ENCODE assay signal across 8 cellular contexts in the genomic region with DNA sequence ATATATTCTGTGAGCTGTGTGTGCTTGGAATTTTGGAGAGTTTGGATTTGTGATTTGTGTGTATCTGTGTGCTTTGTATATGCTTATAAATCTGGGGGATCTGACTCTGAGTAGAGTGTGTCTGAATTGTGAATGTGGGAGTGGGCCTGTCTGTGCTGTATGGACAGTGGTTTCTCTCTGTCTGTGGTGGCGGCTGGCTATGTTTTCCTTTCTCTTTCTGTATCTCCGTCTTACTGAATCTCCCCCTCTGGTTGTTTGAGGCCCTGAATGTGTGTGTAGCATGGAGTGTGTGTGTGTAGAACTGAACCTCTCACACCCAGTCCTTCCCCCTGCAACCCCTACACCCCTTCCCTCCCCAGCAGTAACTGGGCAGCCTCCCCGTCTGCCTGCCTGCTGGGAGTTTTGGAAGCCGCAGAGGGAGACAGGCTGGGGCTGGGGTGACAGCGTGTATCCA. TPM values are rescaled to one million over a fixed set of nuclear protein-coding genes. Genes with fewer than 3 reads are reported as not detected.
DNase-seq lines count a peak whose midpoint lies in the region; ATAC-seq and TF ChIP-seq lines count a peak whose summit lies in the region.

No MANE protein-coding gene starts in this region.

- H3K27ac ChIP-seq in mesodermal cell (ENCODE audit: low read depth, low read length, severe bottlenecking) = peak overlapping the region; percentile 87
- no peak overlapping the region for H3K27ac ChIP-seq in CD4-positive, alpha-beta memory T cell (ENCODE audit: low read depth, low read length)

- CTCF ChIA-PET in CD4-positive, alpha-beta memory T cell (lab: Charles Lee; ENCODE audit: partially characterized antibody) = no interaction called here

- in situ Hi-C loops in astrocyte of the cerebellum (cut with HindIII; ENCODE audit: low sequenced_read_pairs) = no loop called here

- H3K27me3 Mint-ChIP-seq in CD4-positive, alpha-beta memory T cell = peaks cover 33 to 40% of the 10 kb centered on the region in 2 donors

- ATAC-seq in GM18517 (IDR thresholded peaks at IDR 0.05; ENCODE audit: unreplicated experiment) (peak; percentile 41), HG02973 (IDR thresholded peaks at IDR 0.05; ENCODE audit: unreplicated experiment) (peak; percentile 30)

- TF ChIP-seq CTCF in astrocyte of the cerebellum (IDR thresholded peaks at IDR 0.05; ENCODE audit: low read depth, low read length, missing control alignments) = no peak

- H3K4me3 Mint-ChIP-seq in CD4-positive, alpha-beta memory T cell = peak overlapping the region in 1 of 8 donors; percentile 37

- peaks cover 64% of the 10 kb centered on the region for H3K4me1 ChIP-seq in mesodermal cell (ENCODE audit: control insufficient read depth, insufficient read depth, low read length, poor library complexity, severe bottlenecking)
- peaks cover 30% of the 10 kb centered on the region for H3K4me1 ChIP-seq in CD4-positive, alpha-beta memory T cell (ENCODE audit: insufficient read depth, low read length)

- intact Hi-C loops in CD4-positive, alpha-beta memory T cell (cut with micrococcal nuclease) = no loop called here

- H3K36me3 ChIP-seq in mesodermal cell (ENCODE audit: control insufficient read depth, insufficient read depth, low read length) = peaks cover 18% of the 10 kb centered on the region
- no peaks in the 10 kb centered on the region for H3K36me3 ChIP-seq in CD4-positive, alpha-beta memory T cell (ENCODE audit: insufficient read depth, low read length)

- H3K36me3 Mint-ChIP-seq in CD4-positive, alpha-beta memory T cell = no peaks in the 10 kb centered on the region

- H3K27me3 ChIP-seq in CD4-positive, alpha-beta memory T cell (ENCODE audit: insufficient read depth, low read length) = peaks cover 30% of the 10 kb centered on the region

- peak overlapping the region in 2 of 7 donors; percentile 1 to 2 for H3K27ac Mint-ChIP-seq in CD4-positive, alpha-beta memory T cell

- 20 to 100% methylated on average over 1 of the region's 5 CpGs for WGBS in mesodermal cell (ENCODE audit: insufficient coverage in 2 of 2), 2 experiments

- DNase-seq in astrocyte of the cerebellum (ENCODE audit: low read depth) (no peak), SW480 (ENCODE audit: low spot score) (no peak), hippocampal formation (lab: John Stamatoyannopoulos, UW) (no peak), midbrain (lab: John Stamatoyannopoulos, UW) (no peak)
- no peak for DNase-seq in CD4-positive, alpha-beta memory T cell

- POLR2A ChIA-PET in CD4-positive, alpha-beta memory T cell (lab: Charles Lee; ENCODE audit: partially characterized antibody) = no interaction called here

- peaks cover 10 to 36% (median 16%) of the 10 kb centered on the region in 4 donors for H3K4me1 Mint-ChIP-seq in CD4-positive, alpha-beta memory T cell

- peaks cover 0 to 2% (median 0%) of the 10 kb centered on the region in 8 donors for H3K9me3 Mint-ChIP-seq in CD4-positive, alpha-beta memory T cell

- H3K9me3 ChIP-seq in mesodermal cell (ENCODE audit: control insufficient read depth, low read length) = no peaks in the 10 kb centered on the region
- no peaks in the 10 kb centered on the region for H3K9me3 ChIP-seq in CD4-positive, alpha-beta memory T cell (ENCODE audit: control insufficient read depth in 1 of 2, low read length in 2 of 2)

- H3K4me3 ChIP-seq in astrocyte of the cerebellum (ENCODE audit: low read depth, low read length) (peak overlapping the region; percentile 90), mesodermal cell (ENCODE audit: extremely low read depth, insufficient read depth, low read length, poor library complexity, severe bottlenecking) (peak overlapping the region; percentile 98)
- no peak overlapping the region for H3K4me3 ChIP-seq in CD4-positive, alpha-beta memory T cell (ENCODE audit: low read length in 2 of 2)

RNA-seq across cellular contexts. Expression of a gene that starts 4.7 kb away (rescaled TPM):
- 118 TPM for polyA plus RNA-seq in mesodermal cell (2013, experiment 1 of 2)
- polyA plus RNA-seq in mesodermal cell (2013, experiment 2 of 2) = 93.8 TPM
- total RNA-seq in CD4-positive, alpha-beta memory T cell = 1 to 10 TPM; 1.6 to 3.6 TPM
- polyA plus RNA-seq in CD4-positive, alpha-beta memory T cell = 1 to 10 TPM; 2.7 to 5.5 TPM

Comparison
In these comparisons a context has a peak if more than half of its experiments do, and no peak if none do; other contexts are left out.
1. H3K4me3 ChIP-seq: peak in astrocyte of the cerebellum (single experiment) and mesodermal cell (single experiment); none in CD4-positive, alpha-beta memory T cell (0 of 2).